28 cellular contexts compared by ENCODE assay signal in the genomic region with DNA sequence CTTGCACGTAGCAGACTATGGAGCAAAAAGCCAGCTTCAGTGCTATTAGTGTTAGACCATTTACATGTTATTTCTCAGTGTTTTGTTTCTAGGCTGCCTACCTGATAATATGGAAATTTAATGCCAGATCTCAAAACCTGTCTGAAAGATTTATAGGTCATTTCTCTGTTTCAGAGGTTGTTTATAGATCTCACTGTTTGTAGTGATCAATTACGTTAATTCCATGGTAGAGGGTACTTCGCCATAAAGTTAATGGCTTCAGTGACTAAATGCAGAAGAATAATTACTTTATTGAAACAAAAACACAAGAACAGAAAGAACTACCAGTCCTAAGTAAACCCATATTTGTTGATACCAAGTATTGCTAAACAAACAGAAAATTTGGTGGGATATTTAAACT.
DNase-seq lines count a peak whose midpoint lies in the region; ATAC-seq, FAIRE-seq and TF ChIP-seq lines count a peak whose summit lies in the region.
"Had no signal": no experiment of that assay in that cellular context is flagged by ENCODE, and none has a peak within 500 bp of the region (broad histone marks: within the 10 kb centered on the region; RNA-seq: fewer than 3 reads in every experiment).

No MANE protein-coding gene starts in this region.

- H3K4me3 Mint-ChIP-seq in activated T-helper 17 cell treated with anti-CD3 and anti-CD28 coated beads, Interleukin-2, amount 50 U/mL, for 72 hours: no peak overlapping the region
- H3K4me3 Mint-ChIP-seq: CD14-positive monocyte; CD4-positive, alpha-beta memory T cell; CD4-positive, CD25-positive, alpha-beta regulatory T cell; CD8-positive, alpha-beta memory T cell had no signal

- POLR2A ChIA-PET in HEK293 (lab: Yijun Ruan, JAX) (no interaction called here), HEK293T (lab: Yijun Ruan, JAX) (no interaction called here)

- H3K27ac Mint-ChIP-seq in activated T-helper 17 cell treated with anti-CD3 and anti-CD28 coated beads, Interleukin-2, amount 50 U/mL, for 72 hours: no peak overlapping the region
- H3K27ac Mint-ChIP-seq: CD14-positive monocyte; CD4-positive, alpha-beta memory T cell; CD4-positive, CD25-positive, alpha-beta regulatory T cell; CD8-positive, alpha-beta memory T cell had no signal

- no peaks in the 10 kb centered on the region for H3K4me1 ChIP-seq in HEK293 (ENCODE audit: control insufficient read depth, insufficient read depth, low read length)
- H3K4me1 ChIP-seq: BE2C, BLaER1 had no signal

- no peak for TF ChIP-seq CTCF in HEK293 (tag by site-specific recombination; IDR thresholded peaks at IDR 0.05)

- FAIRE-seq in islet of Langerhans (lab: Jason Lieb, UNC): peak; percentile 43
- FAIRE-seq: A204.1, GM12891, GM19239 had no signal

- no peaks in the 10 kb centered on the region for H3K36me3 ChIP-seq in HEK293 (ENCODE audit: control insufficient read depth in 2 of 2, insufficient read depth in 1 of 2, low read length in 2 of 2)
- H3K36me3 ChIP-seq: BE2C, BLaER1 had no signal

- H3K9me3 Mint-ChIP-seq in activated T-helper 17 cell treated with anti-CD3 and anti-CD28 coated beads, Interleukin-2, amount 50 U/mL, for 72 hours: peaks cover 4% of the 10 kb centered on the region

- H3K4me3 ChIP-seq in HEK293 (ENCODE audit: low read depth, low read length): no peak overlapping the region
- H3K4me3 ChIP-seq: BLaER1 had no signal

- no peaks in the 10 kb centered on the region for H3K27me3 Mint-ChIP-seq in activated T-helper 17 cell treated with anti-CD3 and anti-CD28 coated beads, Interleukin-2, amount 50 U/mL, for 72 hours
- H3K27me3 Mint-ChIP-seq: CD4-positive, alpha-beta memory T cell; CD4-positive, CD25-positive, alpha-beta regulatory T cell had no signal

- H3K27ac ChIP-seq in HEK293 (ENCODE audit: extremely low read depth, low read depth, low read length): no peak overlapping the region
- H3K27ac ChIP-seq: BLaER1 had no signal

- no peaks in the 10 kb centered on the region for H3K4me1 Mint-ChIP-seq in activated T-helper 17 cell treated with anti-CD3 and anti-CD28 coated beads, Interleukin-2, amount 50 U/mL, for 72 hours
- H3K4me1 Mint-ChIP-seq: CD14-positive monocyte; CD4-positive, alpha-beta memory T cell; CD8-positive, alpha-beta memory T cell had no signal

- no peak for ATAC-seq in HG02884 (IDR thresholded peaks at IDR 0.05; ENCODE audit: unreplicated experiment)
- ATAC-seq in activated T-helper 17 cell treated with anti-CD3 and anti-CD28 coated beads, Interleukin-2, amount 50 U/mL, for 72 hours (replicated peaks): no peak

- no peaks in the 10 kb centered on the region for H3K36me3 Mint-ChIP-seq in activated T-helper 17 cell treated with anti-CD3 and anti-CD28 coated beads, Interleukin-2, amount 50 U/mL, for 72 hours (ENCODE audit: low read depth)
- H3K36me3 Mint-ChIP-seq: CD4-positive, alpha-beta memory T cell; CD4-positive, CD25-positive, alpha-beta regulatory T cell; CD8-positive, alpha-beta memory T cell had no signal

- H3K9me3 ChIP-seq in HEK293 (ENCODE audit: control insufficient read depth, insufficient read depth, low read depth, low read length): no peaks in the 10 kb centered on the region
- H3K9me3 ChIP-seq: BE2C, BLaER1 had no signal

- CTCF ChIA-PET in HEK293 (lab: Yijun Ruan, JAX): no interaction called here
- CTCF ChIA-PET in HEK293T (lab: Yijun Ruan, JAX): no interaction called here

- DNase-seq in NCI-H1436 (lab: John Stamatoyannopoulos, UW) (peak; percentile 10), NCI-H1436 treated with DMSO at 0.1 percent for 48 hours (lab: John Stamatoyannopoulos, UW) (no peak), HEK293T (ENCODE audit: extremely low spot score) (peak; percentile 15), GM03348 (ENCODE audit: low spot score) (no peak)
- DNase-seq: 8988T; ACHN; BE2C; C1 segment of cervical spinal cord; CD4-positive, alpha-beta memory T cell; CD4-positive, CD25-positive, alpha-beta regulatory T cell; CD8-positive, alpha-beta memory T cell; COR-L47; DMS 273 treated with DMSO at 0.1 percent for 48 hours; DMS153; DMS53; DMS79; DND-41; EL; GDM1 had no signal

TF ChIP-seq in HEK293, 187 proteins besides CTCF, POLR2A, EP300 and RAD21:
- TF ChIP-seq ZNF580 (tag by site-specific recombination; IDR thresholded peaks at IDR 0.05) (0 out of 2 replicates have a peak, but pooled peaks have one; percentile 52), SCRT1 (tag by site-specific recombination; IDR thresholded peaks at IDR 0.05; ENCODE audit: borderline replicate concordance) (no peak), FEZF1 (tag by site-specific recombination; IDR thresholded peaks at IDR 0.05) (peak; percentile 48), TCF7L2 (IDR thresholded peaks at IDR 0.05; ENCODE audit: borderline replicate concordance, low read depth, low read length) (peak; percentile 77; the same call in 1 of the 2 replicates), ZNF785 (tag by site-specific recombination; IDR thresholded peaks at IDR 0.05) (no peak), OSR2 (tag by site-specific recombination; IDR thresholded peaks at IDR 0.05) (peak; percentile 16; the same call in 1 of the 2 replicates)

TF ChIP-seq in HEK293T, 16 proteins besides CTCF, POLR2A, EP300 and RAD21:
- TF ChIP-seq CTBP1 (IDR thresholded peaks at IDR 0.05; ENCODE audit: borderline replicate concordance) (peak; percentile 71; the same call in 1 of the 2 replicates), SP1 (IDR thresholded peaks at IDR 0.05) (no peak)
- TF ChIP-seq, protein P1, sequence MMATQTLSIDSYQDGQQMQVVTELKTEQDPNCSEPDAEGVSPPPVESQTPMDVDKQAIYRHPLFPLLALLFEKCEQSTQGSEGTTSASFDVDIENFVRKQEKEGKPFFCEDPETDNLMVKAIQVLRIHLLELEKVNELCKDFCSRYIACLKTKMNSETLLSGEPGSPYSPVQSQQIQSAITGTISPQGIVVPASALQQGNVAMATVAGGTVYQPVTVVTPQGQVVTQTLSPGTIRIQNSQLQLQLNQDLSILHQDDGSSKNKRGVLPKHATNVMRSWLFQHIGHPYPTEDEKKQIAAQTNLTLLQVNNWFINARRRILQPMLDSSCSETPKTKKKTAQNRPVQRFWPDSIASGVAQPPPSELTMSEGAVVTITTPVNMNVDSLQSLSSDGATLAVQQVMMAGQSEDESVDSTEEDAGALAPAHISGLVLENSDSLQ (IDR thresholded peaks at IDR 0.05): peak; percentile 91

Comparison
In these comparisons a context has a peak if more than half of its experiments do, and no peak if none do; other contexts are left out.
1. DNase-seq: peak in NCI-H1436 (single experiment) and HEK293T (single experiment); none in NCI-H1436 treated with DMSO at 0.1 percent for 48 hours (single experiment) and GM03348 (single experiment).